ENCODE assay signal across 8 cellular contexts in the genomic region with DNA sequence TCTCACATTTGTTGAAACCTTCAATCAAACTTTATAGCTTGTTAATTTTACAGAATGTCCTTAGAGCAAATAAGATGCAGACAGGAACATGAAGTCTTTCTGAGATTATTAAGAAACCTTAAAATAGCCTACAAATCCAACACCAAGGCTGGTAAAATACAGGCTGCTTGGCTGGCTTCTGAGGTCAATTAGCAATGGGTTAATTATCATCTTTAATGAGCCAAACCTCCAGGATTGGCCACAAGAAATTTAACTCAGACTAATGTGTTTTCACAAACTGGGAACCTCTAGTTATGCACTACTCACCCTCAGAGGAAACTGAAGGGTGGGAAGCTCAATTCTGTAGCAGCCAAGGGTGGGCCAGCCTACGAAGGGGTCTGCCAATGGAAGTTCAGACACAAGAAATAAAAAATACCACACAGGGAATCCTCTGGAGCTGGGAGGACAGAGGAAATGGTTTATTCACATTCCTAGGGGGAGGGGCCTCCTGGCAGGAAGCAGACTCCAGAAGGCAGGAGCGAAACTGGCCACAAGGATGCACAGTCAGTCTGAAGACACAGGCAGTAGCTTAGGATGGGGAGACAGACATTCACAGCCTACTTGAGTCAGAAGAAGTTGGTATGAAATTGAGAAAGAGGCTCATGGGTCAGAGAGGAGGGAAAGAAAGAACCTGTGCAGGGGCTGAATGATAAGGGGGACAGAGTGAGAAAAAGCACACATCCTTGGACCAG. TPM values are rescaled to one million over a fixed set of nuclear protein-coding genes. Genes with fewer than 3 reads are reported as not detected.
DNase-seq lines count a peak whose midpoint lies in the region; ATAC-seq and TF ChIP-seq lines count a peak whose summit lies in the region.

No MANE protein-coding gene starts in this region.

- H3K27ac ChIP-seq in DND-41 (ENCODE audit: low read length) = peak overlapping the region; percentile 28; the same call in 1 of the 2 replicates

- H3K4me1 Mint-ChIP-seq in mesothelial cell of epicardium = peaks cover 72% of the 10 kb centered on the region

- H3K27me3 Mint-ChIP-seq in mesothelial cell of epicardium (ENCODE audit: low read depth) = no peaks in the 10 kb centered on the region

- H4K20me1 ChIP-seq in DND-41 (ENCODE audit: insufficient read depth, low read length) = peaks cover 3% of the 10 kb centered on the region; the same call in 1 of the 2 replicates

- ATAC-seq in DND-41 (ENCODE audit: insufficient read depth, low read depth) = no peak

- H3K9me3 ChIP-seq in DND-41 (ENCODE audit: insufficient read depth, low read length, severe bottlenecking) = no peaks in the 10 kb centered on the region

- no peaks in the 10 kb centered on the region for H3K79me2 ChIP-seq in DND-41 (ENCODE audit: insufficient read depth, low read length)

- peaks cover 5% of the 10 kb centered on the region for H3K36me3 Mint-ChIP-seq in mesothelial cell of epicardium

- peak overlapping the region; percentile 90 for H3K27ac Mint-ChIP-seq in mesothelial cell of epicardium

- no peak overlapping the region for H3K4me3 ChIP-seq in DND-41 (ENCODE audit: low read depth in 1 of 2, low read length in 2 of 2)

- DNase-seq in DND-41 (no peak), NCI-H69 (lab: John Stamatoyannopoulos, UW) (peak; percentile 39), dedifferentiated amniotic fluid mesenchymal stem cell (ENCODE audit: extremely low spot score) (peak; percentile 83), mesothelial cell of epicardium (ENCODE audit: low spot score in 2 of 2, unreplicated experiment in 2 of 2) (peak; percentile 49 to 69), NCI-H1417 treated with DMSO at 0.1 percent for 48 hours (lab: John Stamatoyannopoulos, UW) (no peak), NCI-H1092 (lab: John Stamatoyannopoulos, UW) (no peak), occipital lobe (lab: John Stamatoyannopoulos, UW) (no peak)
- no peak for DNase-seq in activated CD4-positive, alpha-beta T cell treated with anti-CD3 and anti-CD28 coated beads, Interleukin-2, amount 50 U/mL, for 1 hour

- TF ChIP-seq CTCF in DND-41 (IDR thresholded peaks at IDR 0.05; ENCODE audit: borderline replicate concordance, extremely low read depth, low read length, poor library complexity, severe bottlenecking) = no peak
- no peak for TF ChIP-seq CTCF in mesothelial cell of epicardium (IDR thresholded peaks at IDR 0.05; ENCODE audit: unreplicated experiment)

- H2AFZ ChIP-seq in DND-41 (ENCODE audit: low read depth, low read length) = no peak overlapping the region

- no peak overlapping the region for H3K4me2 ChIP-seq in DND-41 (ENCODE audit: insufficient read depth, low read length)

- H3K36me3 ChIP-seq in DND-41 (ENCODE audit: insufficient read depth, low read length) = peaks cover 28% of the 10 kb centered on the region

- H3K9ac ChIP-seq in DND-41 (ENCODE audit: low read depth, low read length) = no peak overlapping the region

- H3K27me3 ChIP-seq in DND-41 (ENCODE audit: insufficient read depth, low read length, poor library complexity) = no peaks in the 10 kb centered on the region

- no peaks in the 10 kb centered on the region for H3K9me3 Mint-ChIP-seq in mesothelial cell of epicardium

- no peak overlapping the region for H3K4me3 Mint-ChIP-seq in mesothelial cell of epicardium

- peaks cover 39% of the 10 kb centered on the region for H3K4me1 ChIP-seq in DND-41 (ENCODE audit: insufficient read depth, low read length)

RNA-seq across cellular contexts. Expression of gene HIC1, which starts 36.1 kb away (rescaled TPM):
- total RNA-seq in mesothelial cell of epicardium (97.9 to 99.3 TPM (median 98.9 TPM) in 3 replicates), occipital lobe (3.1 TPM)

RNA-seq across cellular contexts. Expression of gene OVCA2, which starts 49.1 kb away (rescaled TPM):
- 17.3 to 24.8 TPM (median 24.5 TPM) in 3 replicates for total RNA-seq in mesothelial cell of epicardium
- 15.8 TPM for total RNA-seq in occipital lobe

Comparison
In these comparisons a context has a peak if more than half of its experiments do, and no peak if none do; other contexts are left out.
1. DNase-seq: peak in NCI-H69 (single experiment), dedifferentiated amniotic fluid mesenchymal stem cell (single experiment) and mesothelial cell of epicardium (2 of 2); none in DND-41 (single experiment), NCI-H1417 treated with DMSO at 0.1 percent for 48 hours (single experiment), activated CD4-positive, alpha-beta T cell treated with anti-CD3 and anti-CD28 coated beads, Interleukin-2, amount 50 U/mL, for 1 hour (single experiment), NCI-H1092 (single experiment) and occipital lobe (single experiment).
2. RNA of gene HIC1, which starts 36.1 kb away (total RNA-seq): 97.9 to 99.3 TPM in mesothelial cell of epicardium; 3.1 TPM in occipital lobe (single experiment); every median in the first group is over 10 times any median in the second.